Comparison of ENCODE assay signal across 1 cellular context in genomic region chr20:44089987-44090674, GRCh38.
A peak's percentile ranks its signal among the peaks of the same experiment; 100 is the strongest.
TF ChIP-seq lines count a peak whose summit lies in the region.

No MANE protein-coding gene starts in this region.

TF ChIP-seq in HCT116, 20 proteins besides CTCF, POLR2A, EP300 and RAD21 (continued from another document):
- TF ChIP-seq, protein P1, sequence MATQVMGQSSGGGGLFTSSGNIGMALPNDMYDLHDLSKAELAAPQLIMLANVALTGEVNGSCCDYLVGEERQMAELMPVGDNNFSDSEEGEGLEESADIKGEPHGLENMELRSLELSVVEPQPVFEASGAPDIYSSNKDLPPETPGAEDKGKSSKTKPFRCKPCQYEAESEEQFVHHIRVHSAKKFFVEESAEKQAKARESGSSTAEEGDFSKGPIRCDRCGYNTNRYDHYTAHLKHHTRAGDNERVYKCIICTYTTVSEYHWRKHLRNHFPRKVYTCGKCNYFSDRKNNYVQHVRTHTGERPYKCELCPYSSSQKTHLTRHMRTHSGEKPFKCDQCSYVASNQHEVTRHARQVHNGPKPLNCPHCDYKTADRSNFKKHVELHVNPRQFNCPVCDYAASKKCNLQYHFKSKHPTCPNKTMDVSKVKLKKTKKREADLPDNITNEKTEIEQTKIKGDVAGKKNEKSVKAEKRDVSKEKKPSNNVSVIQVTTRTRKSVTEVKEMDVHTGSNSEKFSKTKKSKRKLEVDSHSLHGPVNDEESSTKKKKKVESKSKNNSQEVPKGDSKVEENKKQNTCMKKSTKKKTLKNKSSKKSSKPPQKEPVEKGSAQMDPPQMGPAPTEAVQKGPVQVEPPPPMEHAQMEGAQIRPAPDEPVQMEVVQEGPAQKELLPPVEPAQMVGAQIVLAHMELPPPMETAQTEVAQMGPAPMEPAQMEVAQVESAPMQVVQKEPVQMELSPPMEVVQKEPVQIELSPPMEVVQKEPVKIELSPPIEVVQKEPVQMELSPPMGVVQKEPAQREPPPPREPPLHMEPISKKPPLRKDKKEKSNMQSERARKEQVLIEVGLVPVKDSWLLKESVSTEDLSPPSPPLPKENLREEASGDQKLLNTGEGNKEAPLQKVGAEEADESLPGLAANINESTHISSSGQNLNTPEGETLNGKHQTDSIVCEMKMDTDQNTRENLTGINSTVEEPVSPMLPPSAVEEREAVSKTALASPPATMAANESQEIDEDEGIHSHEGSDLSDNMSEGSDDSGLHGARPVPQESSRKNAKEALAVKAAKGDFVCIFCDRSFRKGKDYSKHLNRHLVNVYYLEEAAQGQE (IDR thresholded peaks at IDR 0.05; ENCODE audit: low read depth) = no peak
- TF ChIP-seq, protein P2, sequence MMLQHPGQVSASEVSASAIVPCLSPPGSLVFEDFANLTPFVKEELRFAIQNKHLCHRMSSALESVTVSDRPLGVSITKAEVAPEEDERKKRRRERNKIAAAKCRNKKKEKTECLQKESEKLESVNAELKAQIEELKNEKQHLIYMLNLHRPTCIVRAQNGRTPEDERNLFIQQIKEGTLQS (IDR thresholded peaks at IDR 0.05) = no peak
- TF ChIP-seq SIN3A (IDR thresholded peaks at IDR 0.05; ENCODE audit: low read depth) = no peak
- TF ChIP-seq TCF7L2 (IDR thresholded peaks at IDR 0.05; ENCODE audit: borderline replicate concordance, extremely low read depth, insufficient read depth, insufficient read length) = no peak
- TF ChIP-seq CEBPB (IDR thresholded peaks at IDR 0.05; ENCODE audit: low read depth) = peak; percentile 28; the same call in 1 of the 2 replicates
- no peak for TF ChIP-seq EZH2 (IDR thresholded peaks at IDR 0.05)
